30 cellular contexts compared by ENCODE assay signal in the genomic region with DNA sequence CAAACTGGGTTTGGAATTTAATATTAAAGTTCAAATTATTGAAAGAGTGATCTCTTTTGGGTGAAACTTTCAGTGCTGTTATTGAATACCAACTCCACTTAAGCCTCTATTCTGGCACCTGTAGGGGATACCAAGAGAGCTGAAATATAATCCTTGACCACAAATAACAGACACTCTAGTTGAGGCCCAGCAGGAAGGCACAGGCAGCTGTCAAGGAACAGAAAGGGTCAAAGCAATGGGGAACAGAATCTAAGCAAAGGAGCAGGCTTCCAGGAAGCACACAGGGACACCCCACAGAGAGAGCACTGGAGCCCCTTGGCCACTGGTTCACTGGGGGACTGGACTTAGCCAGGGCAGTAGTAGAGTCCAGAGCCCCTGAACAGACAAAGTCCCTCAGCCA.
"Had no signal": no experiment of that assay in that cellular context is flagged by ENCODE, and none has a peak within 500 bp of the region (broad histone marks: within the 10 kb centered on the region; RNA-seq: fewer than 3 reads in every experiment).

No MANE protein-coding gene starts in this region.

- H3K9me3 Mint-ChIP-seq: natural killer cell; stimulated activated memory B cell treated with anti-CD40 and anti-IgM and Interleukin-4, amounts not matched to agents 10 μg/mL and 1 μg/mL and 100 μg/mL, for 72 hours; stimulated activated naive CD8-positive, alpha-beta T cell treated with anti-CD3 and anti-CD28 coated beads, Interleukin-15, amount 100 ng/mL, for 72 hours had no signal

- H3K27me3 ChIP-seq: body of pancreas, neutrophil, ovary, thyroid gland, upper lobe of left lung, vagina had no signal

- H3K9me3 ChIP-seq: body of pancreas, lower lobe of right lung, sigmoid colon, thyroid gland, vagina had no signal

- H3K27ac Mint-ChIP-seq: activated naive CD8-positive, alpha-beta T cell; natural killer cell; progenitor cell of endocrine pancreas; stimulated activated memory B cell treated with anti-CD40 and anti-IgM and Interleukin-4, amounts not matched to agents 10 μg/mL and 1 μg/mL and 100 μg/mL, for 72 hours had no signal

- H3K36me3 ChIP-seq: esophagus squamous epithelium, heart right ventricle, left lung, lower lobe of right lung, neutrophil, ovary, sigmoid colon, thyroid gland, upper lobe of left lung, vagina had no signal

- H3K36me3 Mint-ChIP-seq: activated naive CD8-positive, alpha-beta T cell; natural killer cell; stimulated activated memory B cell treated with anti-CD40 and anti-IgM and Interleukin-4, amounts not matched to agents 10 μg/mL and 1 μg/mL and 100 μg/mL, for 72 hours had no signal

- H3K27me3 Mint-ChIP-seq: activated naive CD8-positive, alpha-beta T cell; stimulated activated naive CD8-positive, alpha-beta T cell treated with anti-CD3 and anti-CD28 coated beads, Interleukin-15, amount 100 ng/mL, for 72 hours had no signal

- DNase-seq: activated CD4-positive, alpha-beta T cell treated with anti-CD3 and anti-CD28 coated beads for 4 hours; activated CD4-positive, alpha-beta T cell treated with anti-CD3 and anti-CD28 coated beads, Interleukin-2, amount 50 U/mL, for 4 hours; activated effector memory CD4-positive, alpha-beta T cell treated with Interleukin-2 at 50 U/mL for 16 hours; activated naive CD4-positive, alpha-beta T cell treated with Interleukin-2 at 50 U/mL for 16 hours; aorta; body of pancreas; effector CD8-positive, alpha-beta T cell; esophagus squamous epithelium; foreskin melanocyte; heart right ventricle; kidney glomerular epithelial cell; left lung; lower lobe of right lung; mesenchymal stem cell; natural killer cell; ovary; retina; sigmoid colon; small intestine; stimulated activated CD4-positive, alpha-beta T cell treated with anti-CD3 and anti-CD28 coated beads, Interleukin-4, amount 100 ng/mL, for 24 hours; stimulated activated naive CD8-positive, alpha-beta T cell treated with anti-CD3 and anti-CD28 coated beads, Interleukin-15, amount 100 ng/mL, for 72 hours; thyroid gland; upper lobe of left lung had no signal

- H3K4me3 Mint-ChIP-seq: activated naive CD8-positive, alpha-beta T cell; natural killer cell; stimulated activated memory B cell treated with anti-CD40 and anti-IgM and Interleukin-4, amounts not matched to agents 10 μg/mL and 1 μg/mL and 100 μg/mL, for 72 hours; stimulated activated naive CD8-positive, alpha-beta T cell treated with anti-CD3 and anti-CD28 coated beads, Interleukin-15, amount 100 ng/mL, for 72 hours had no signal

- H3K27ac ChIP-seq: body of pancreas, epithelial cell of prostate, esophagus squamous epithelium, heart right ventricle, left lung, lower lobe of right lung, neutrophil, ovary, sigmoid colon, thyroid gland, upper lobe of left lung, vagina, VCaP had no signal

- H3K4me1 ChIP-seq: body of pancreas, esophagus squamous epithelium, lower lobe of right lung, sigmoid colon, upper lobe of left lung, vagina had no signal

- H3K4me3 ChIP-seq: body of pancreas, esophagus squamous epithelium, heart right ventricle, left lung, lower lobe of right lung, ovary, sigmoid colon, thyroid gland, upper lobe of left lung, vagina had no signal

- ATAC-seq: body of pancreas; heart right ventricle; left lung; lower lobe of right lung; natural killer cell; stimulated activated memory B cell treated with anti-CD40 and anti-IgM and Interleukin-4, amounts not matched to agents 10 μg/mL and 1 μg/mL and 100 μg/mL, for 72 hours; stimulated activated naive CD8-positive, alpha-beta T cell treated with anti-CD3 and anti-CD28 coated beads, Interleukin-15, amount 100 ng/mL, for 72 hours had no signal
